ENCODE assay signal across 17 cellular contexts in the genomic region with DNA sequence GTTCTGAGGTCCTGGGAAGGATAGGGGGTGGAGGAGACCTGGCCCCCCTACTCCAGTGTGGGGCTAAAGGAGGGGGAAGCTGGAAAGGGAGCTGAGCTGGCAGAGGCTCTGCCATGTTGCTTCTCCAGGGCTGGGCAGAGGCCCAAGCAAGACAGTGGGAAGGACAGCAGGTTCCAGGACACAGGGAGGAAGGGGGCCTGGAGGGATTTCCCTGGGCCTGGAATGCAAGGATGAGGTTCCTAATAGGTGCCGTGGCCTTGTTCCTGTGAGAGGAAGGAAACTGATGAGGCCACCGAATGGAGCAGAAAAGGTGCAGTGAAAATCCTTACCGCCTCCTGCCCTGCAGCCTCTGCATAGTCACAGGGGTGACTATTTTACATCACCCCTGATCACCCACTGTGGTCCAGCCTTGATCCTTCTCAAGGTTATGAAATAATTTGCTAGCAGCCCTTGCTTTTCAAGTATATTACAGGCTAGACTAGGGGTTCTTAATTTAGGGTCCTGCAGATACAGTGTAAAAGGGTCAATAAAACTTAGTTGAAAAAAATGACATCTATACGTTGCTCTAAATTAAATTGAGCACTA. TPM values are rescaled to one million over a fixed set of nuclear protein-coding genes. Genes with fewer than 3 reads are reported as not detected.
DNase-seq lines count a peak whose midpoint lies in the region; ATAC-seq and TF ChIP-seq lines count a peak whose summit lies in the region.
"Had no signal": no experiment of that assay in that cellular context is flagged by ENCODE, and none has a peak within 500 bp of the region (broad histone marks: within the 10 kb centered on the region; RNA-seq: fewer than 3 reads in every experiment).

No MANE protein-coding gene starts in this region.

- BruUV-seq in PC-9 (replicated peaks; lab: Mats Ljungman, UMichigan) = no TSS peak

- H2AFZ ChIP-seq in PC-9 = no peak overlapping the region

- peaks cover 11 to 13% of the 10 kb centered on the region in 2 donors for H3K27me3 Mint-ChIP-seq in effector memory CD8-positive, alpha-beta T cell
- H3K27me3 Mint-ChIP-seq in stimulated activated memory B cell treated with anti-CD40 and anti-IgM and Interleukin-4, amounts not matched to agents 10 μg/mL and 1 μg/mL and 100 μg/mL, for 72 hours = peaks cover 20% of the 10 kb centered on the region

- H3K9me2 ChIP-seq in PC-9 (ENCODE audit: insufficient read depth) = no peaks in the 10 kb centered on the region

- H3K9me3 Mint-ChIP-seq in effector memory CD8-positive, alpha-beta T cell = no peaks in the 10 kb centered on the region
- H3K9me3 Mint-ChIP-seq in stimulated activated memory B cell treated with anti-CD40 and anti-IgM and Interleukin-4, amounts not matched to agents 10 μg/mL and 1 μg/mL and 100 μg/mL, for 72 hours = no peaks in the 10 kb centered on the region

- WGBS in tibial nerve, 2 donors = 68 to 79% methylated on average over 4 of the region's 4 CpGs

- peaks cover 8% of the 10 kb centered on the region for H3K4me1 ChIP-seq in PC-9 (replicated peaks; ENCODE audit: insufficient read depth)
- H3K4me1 ChIP-seq in tibial nerve = peaks cover 0 to 52% (median 24%) of the 10 kb centered on the region in 4 donors

- ATAC-seq in HG03280 (IDR thresholded peaks at IDR 0.05; ENCODE audit: unreplicated experiment) = peak; percentile 24
- no peak for ATAC-seq in effector memory CD8-positive, alpha-beta T cell (replicated peaks)
- ATAC-seq in stimulated activated memory B cell treated with anti-CD40 and anti-IgM and Interleukin-4, amounts not matched to agents 10 μg/mL and 1 μg/mL and 100 μg/mL, for 72 hours = peak; percentile 44
- ATAC-seq: foreskin keratinocyte, T-helper 17 cell had no signal

- TF ChIP-seq CTCF in PC-9 (conservative IDR thresholded peaks at IDR 0.05) = no peak
- TF ChIP-seq CTCF in tibial nerve (IDR thresholded peaks at IDR 0.05) = no peak

- H3K27ac ChIP-seq in PC-9 = no peak overlapping the region
- peak overlapping the region in 1 of 4 donors; percentile 60 for H3K27ac ChIP-seq in tibial nerve
- H3K27ac ChIP-seq: foreskin keratinocyte, thoracic aorta had no signal

- H3K4me2 ChIP-seq in PC-9 = no peak overlapping the region

- H4K20me1 ChIP-seq in PC-9 (ENCODE audit: insufficient read depth) = no peaks in the 10 kb centered on the region

- TF ChIP-seq EP300 in tibial nerve (IDR thresholded peaks at IDR 0.05) = no peak

- H3K27me3 ChIP-seq in PC-9 (ENCODE audit: insufficient read depth, low read depth) (no peaks in the 10 kb centered on the region), tibial nerve (no peaks in the 10 kb centered on the region)
- H3K27me3 ChIP-seq: foreskin keratinocyte, pancreas had no signal

- no peak for TF ChIP-seq POLR2A in tibial nerve (IDR thresholded peaks at IDR 0.05)

- H3K4me3 Mint-ChIP-seq in effector memory CD8-positive, alpha-beta T cell = no peak overlapping the region
- H3K4me3 Mint-ChIP-seq in stimulated activated memory B cell treated with anti-CD40 and anti-IgM and Interleukin-4, amounts not matched to agents 10 μg/mL and 1 μg/mL and 100 μg/mL, for 72 hours = no peak overlapping the region
- H3K4me3 Mint-ChIP-seq: T-helper 17 cell had no signal

- DNase-seq in SIG-M5 treated with dmso at 0.1 percent for 504 hours (lab: John Stamatoyannopoulos, UW; ENCODE audit: unreplicated experiment) (peak; percentile 77), SIG-M5 (lab: John Stamatoyannopoulos, UW) (no peak), PC-9 (no peak), tibial nerve (ENCODE audit: low spot score in 2 of 2) (no peak), NCI-H2081 treated with DMSO at 0.1 percent for 48 hours (lab: John Stamatoyannopoulos, UW) (no peak)
- DNase-seq in effector memory CD8-positive, alpha-beta T cell = no peak
- DNase-seq: activated gamma-delta T cell, foreskin keratinocyte, H7, NCI-H1694 treated with DMSO at 0.1 percent for 48 hours, NCI-H226, T-helper 17 cell had no signal

- H3K36me3 Mint-ChIP-seq in effector memory CD8-positive, alpha-beta T cell (ENCODE audit: insufficient read depth) = no peaks in the 10 kb centered on the region
- no peaks in the 10 kb centered on the region for H3K36me3 Mint-ChIP-seq in stimulated activated memory B cell treated with anti-CD40 and anti-IgM and Interleukin-4, amounts not matched to agents 10 μg/mL and 1 μg/mL and 100 μg/mL, for 72 hours

- intact Hi-C loops in PC-9 (cut with micrococcal nuclease; ENCODE audit: unreplicated experiment) = no loop called here

- H3K36me3 ChIP-seq in PC-9 (ENCODE audit: low read depth) (no peaks in the 10 kb centered on the region), tibial nerve (no peaks in the 10 kb centered on the region)
- H3K36me3 ChIP-seq: pancreas, thoracic aorta had no signal

- H3F3A ChIP-seq in PC-9 (ENCODE audit: insufficient read depth, low read depth) = 0 out of 2 replicates have a peak, but pooled peaks cover 5% of the 10 kb centered on the region

- POLR2A ChIA-PET in PC-9 (lab: Charles Lee; ENCODE audit: unreplicated experiment) = no interaction called here

- no peaks in the 10 kb centered on the region for H3K4me1 Mint-ChIP-seq in effector memory CD8-positive, alpha-beta T cell (ENCODE audit: low read depth in 2 of 2)
- H3K4me1 Mint-ChIP-seq in stimulated activated memory B cell treated with anti-CD40 and anti-IgM and Interleukin-4, amounts not matched to agents 10 μg/mL and 1 μg/mL and 100 μg/mL, for 72 hours = peaks cover 22% of the 10 kb centered on the region

- H3K79me2 ChIP-seq in PC-9 (ENCODE audit: low read depth) = no peaks in the 10 kb centered on the region

- H3K27ac Mint-ChIP-seq in effector memory CD8-positive, alpha-beta T cell = peak overlapping the region; percentile 12 to 26
- H3K27ac Mint-ChIP-seq in stimulated activated memory B cell treated with anti-CD40 and anti-IgM and Interleukin-4, amounts not matched to agents 10 μg/mL and 1 μg/mL and 100 μg/mL, for 72 hours = peak overlapping the region; percentile 28
- H3K27ac Mint-ChIP-seq: T-helper 17 cell had no signal

- H3K4me3 ChIP-seq in PC-9 (no peak overlapping the region), tibial nerve (no peak overlapping the region)
- H3K4me3 ChIP-seq: pancreas, skin epidermis, thoracic aorta had no signal

- H3K9me3 ChIP-seq in PC-9 (ENCODE audit: insufficient read depth, low read depth) = no peaks in the 10 kb centered on the region
- no peaks in the 10 kb centered on the region for H3K9me3 ChIP-seq in tibial nerve
- H3K9me3 ChIP-seq: pancreas, thoracic aorta had no signal

- CTCF ChIA-PET in PC-9 (lab: Charles Lee) = no interaction called here

RNA-seq across cellular contexts. Expression of a gene that starts 45.6 kb away (rescaled TPM):
- total RNA-seq in PC-9 (2021) (60.5 and 89.0 TPM in 2 replicates), tibial nerve (10 to 100 TPM; 17.0 to 25.5 (median 19.6) TPM)
